ENCODE assay signal across 32 cellular contexts in genomic region chr5:62130107-62130506, GRCh38.
"Had no signal": no experiment of that assay in that cellular context is flagged by ENCODE, and none has a peak within 500 bp of the region (broad histone marks: within the 10 kb centered on the region; RNA-seq: fewer than 3 reads in every experiment).

No MANE protein-coding gene starts in this region.

- DNase-seq: activated CD4-positive, alpha-beta memory T cell treated with anti-CD3 and anti-CD28 coated beads for 36 hours; activated CD4-positive, alpha-beta T cell treated with anti-CD3 and anti-CD28 coated beads for 36 hours; activated CD4-positive, alpha-beta T cell treated with anti-CD3 and anti-CD28 coated beads, Interleukin-2, amount 10 ng/mL, durations not matched to agents 24 days and 14 days; activated CD4-positive, CD25-positive, alpha-beta regulatory T cell; activated CD4-positive, CD25-positive, alpha-beta regulatory T cell treated with anti-CD3 and anti-CD28 coated beads, Interleukin-2, amount 50 U/mL, for 72 hours; activated CD8-positive, alpha-beta memory T cell treated with anti-CD3 and anti-CD28 coated beads, Interleukin-2, amount 10 ng/mL, durations not matched to agents 7 days and 5 days; activated CD8-positive, alpha-beta memory T cell treated with anti-CD3 and anti-CD28 coated beads, Interleukin-2, amount 50 U/mL, for 4 hours; activated CD8-positive, alpha-beta T cell treated with anti-CD3 and anti-CD28 coated beads, Interleukin-2, amount 10 ng/mL, durations not matched to agents 7 days and 5 days; activated gamma-delta T cell; activated naive CD4-positive, alpha-beta T cell; activated naive CD4-positive, alpha-beta T cell treated with anti-CD3 and anti-CD28 coated beads, Interleukin-2, amount 10 ng/mL, durations not matched to agents 7 days and 5 days; activated naive CD8-positive, alpha-beta T cell treated with anti-CD3 and anti-CD28 coated beads, Interleukin-2, amount 10 ng/mL, durations not matched to agents 7 days and 5 days; activated T-cell treated with anti-CD3 and anti-CD28 coated beads for 4 hours; activated T-cell treated with anti-CD3 and anti-CD28 coated beads, Interleukin-2, amount 50 U/mL, for 24 hours; activated T-cell treated with anti-CD3 and anti-CD28 coated beads, Interleukin-2, amount 50 U/mL, for 72 hours; central memory CD4-positive, alpha-beta T cell; cerebellar nuclear complex; colonic mucosa; effector CD8-positive, alpha-beta T cell; esophagus squamous epithelium; foreskin melanocyte; heart right ventricle; T-helper 17 cell; T1000 had no signal

- FAIRE-seq: endometrium, endothelial cell of umbilical vein had no signal

- H3K4me3 ChIP-seq: ascending aorta, breast epithelium, cardiac muscle cell, colonic mucosa, esophagus squamous epithelium, gastroesophageal sphincter, heart right ventricle had no signal

- H3K36me3 ChIP-seq: ascending aorta, breast epithelium, cardiac muscle cell, colonic mucosa, esophagus squamous epithelium, gastroesophageal sphincter, heart right ventricle had no signal

- H3K4me1 ChIP-seq: ascending aorta, breast epithelium, colonic mucosa, esophagus squamous epithelium, gastroesophageal sphincter, heart right ventricle had no signal

- H3K27ac ChIP-seq: ascending aorta, breast epithelium, cardiac muscle cell, colonic mucosa, epithelial cell of prostate, esophagus squamous epithelium, gastroesophageal sphincter, heart right ventricle had no signal

- H3K9me3 ChIP-seq: ascending aorta, breast epithelium, colonic mucosa, esophagus squamous epithelium, gastroesophageal sphincter had no signal

- H3K27me3 ChIP-seq: ascending aorta, breast epithelium, cardiac muscle cell, colonic mucosa, esophagus squamous epithelium, gastroesophageal sphincter had no signal

- ATAC-seq: activated CD4-positive, alpha-beta T cell treated with anti-CD3 and anti-CD28 coated beads for 36 hours; activated CD8-positive, alpha-beta memory T cell treated with anti-CD3 and anti-CD28 coated beads, Interleukin-2, amount 10 ng/mL, durations not matched to agents 7 days and 5 days; activated CD8-positive, alpha-beta T cell treated with anti-CD3 and anti-CD28 coated beads, Interleukin-2, amount 10 ng/mL, durations not matched to agents 7 days and 5 days; activated naive CD4-positive, alpha-beta T cell treated with anti-CD3 and anti-CD28 coated beads, Interleukin-2, amount 50 U/mL, for 72 hours; activated T-cell treated with anti-CD3 and anti-CD28 coated beads, Interleukin-2, amount 50 U/mL, for 72 hours; gastroesophageal sphincter; heart right ventricle; T-helper 17 cell had no signal
